In the genomic region with DNA sequence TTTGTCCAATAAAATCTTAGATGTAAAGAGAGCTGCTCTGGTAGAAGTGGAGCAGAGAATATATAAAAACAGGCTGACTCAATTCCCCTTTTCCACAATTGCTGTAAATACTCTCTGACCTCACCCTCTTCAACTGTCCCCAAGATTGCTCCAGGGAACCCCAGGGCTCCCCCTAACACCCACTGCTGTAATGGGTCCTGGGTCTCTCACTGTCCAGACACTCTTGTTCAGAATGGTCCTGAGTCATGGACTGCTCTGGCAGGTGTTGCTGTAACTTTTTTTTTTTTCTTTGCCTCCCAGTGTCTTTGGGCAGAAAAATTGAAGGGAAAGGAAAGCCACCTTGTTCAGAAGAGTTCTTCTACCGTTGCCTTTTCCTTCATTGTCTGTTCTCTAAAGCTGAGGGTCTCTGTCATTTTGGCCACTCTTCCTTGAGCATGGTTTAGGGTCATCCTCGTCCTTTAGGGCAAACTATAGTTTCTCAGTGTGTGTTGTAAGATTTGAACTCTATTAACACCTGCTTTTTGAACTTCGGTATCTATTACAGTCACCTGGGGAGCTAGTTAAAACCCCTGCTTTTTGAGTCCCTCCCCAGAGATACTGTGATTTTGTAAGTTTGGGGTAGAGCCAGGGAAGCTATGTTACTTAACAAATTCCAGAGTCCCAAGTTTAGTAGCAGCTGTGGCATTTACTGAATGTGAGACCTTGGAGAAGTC, we compare ENCODE assay signal across 1 cellular context.
TF ChIP-seq lines count a peak whose summit lies in the region.

No MANE protein-coding gene starts in this region.

TF ChIP-seq in WTC11, 78 proteins besides CTCF, POLR2A, EP300 and RAD21 (continued from another document):
- TF ChIP-seq, protein P1, sequence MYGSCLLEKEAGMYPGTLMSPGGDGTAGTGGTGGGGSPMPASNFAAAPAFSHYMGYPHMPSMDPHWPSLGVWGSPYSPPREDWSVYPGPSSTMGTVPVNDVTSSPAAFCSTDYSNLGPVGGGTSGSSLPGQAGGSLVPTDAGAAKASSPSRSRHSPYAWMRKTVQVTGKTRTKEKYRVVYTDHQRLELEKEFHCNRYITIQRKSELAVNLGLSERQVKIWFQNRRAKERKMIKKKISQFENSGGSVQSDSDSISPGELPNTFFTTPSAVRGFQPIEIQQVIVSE (CRISPR knock-in tag; IDR thresholded peaks at IDR 0.05; ENCODE audit: borderline replicate concordance): no peak
- TF ChIP-seq, protein P2, sequence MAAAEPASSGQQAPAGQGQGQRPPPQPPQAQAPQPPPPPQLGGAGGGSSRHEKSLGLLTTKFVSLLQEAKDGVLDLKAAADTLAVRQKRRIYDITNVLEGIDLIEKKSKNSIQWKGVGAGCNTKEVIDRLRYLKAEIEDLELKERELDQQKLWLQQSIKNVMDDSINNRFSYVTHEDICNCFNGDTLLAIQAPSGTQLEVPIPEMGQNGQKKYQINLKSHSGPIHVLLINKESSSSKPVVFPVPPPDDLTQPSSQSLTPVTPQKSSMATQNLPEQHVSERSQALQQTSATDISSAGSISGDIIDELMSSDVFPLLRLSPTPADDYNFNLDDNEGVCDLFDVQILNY (CRISPR knock-in tag; IDR thresholded peaks at IDR 0.05): no peak
- TF ChIP-seq ZNF263 (CRISPR knock-in tag; IDR thresholded peaks at IDR 0.05; ENCODE audit: low read depth) (no peak), IRF2 (CRISPR knock-in tag; IDR thresholded peaks at IDR 0.05; ENCODE audit: borderline replicate concordance, low read depth) (no peak), ZNF416 (CRISPR knock-in tag; IDR thresholded peaks at IDR 0.05) (no peak), NR1H2 (CRISPR knock-in tag; IDR thresholded peaks at IDR 0.05) (no peak), SMAD4 (CRISPR knock-in tag; IDR thresholded peaks at IDR 0.05) (no peak)
- TF ChIP-seq, protein P3, sequence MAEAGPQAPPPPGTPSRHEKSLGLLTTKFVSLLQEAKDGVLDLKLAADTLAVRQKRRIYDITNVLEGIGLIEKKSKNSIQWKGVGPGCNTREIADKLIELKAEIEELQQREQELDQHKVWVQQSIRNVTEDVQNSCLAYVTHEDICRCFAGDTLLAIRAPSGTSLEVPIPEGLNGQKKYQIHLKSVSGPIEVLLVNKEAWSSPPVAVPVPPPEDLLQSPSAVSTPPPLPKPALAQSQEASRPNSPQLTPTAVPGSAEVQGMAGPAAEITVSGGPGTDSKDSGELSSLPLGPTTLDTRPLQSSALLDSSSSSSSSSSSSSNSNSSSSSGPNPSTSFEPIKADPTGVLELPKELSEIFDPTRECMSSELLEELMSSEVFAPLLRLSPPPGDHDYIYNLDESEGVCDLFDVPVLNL (CRISPR knock-in tag; IDR thresholded peaks at IDR 0.05; ENCODE audit: borderline replicate concordance, low read depth): no peak
- TF ChIP-seq, protein P4, sequence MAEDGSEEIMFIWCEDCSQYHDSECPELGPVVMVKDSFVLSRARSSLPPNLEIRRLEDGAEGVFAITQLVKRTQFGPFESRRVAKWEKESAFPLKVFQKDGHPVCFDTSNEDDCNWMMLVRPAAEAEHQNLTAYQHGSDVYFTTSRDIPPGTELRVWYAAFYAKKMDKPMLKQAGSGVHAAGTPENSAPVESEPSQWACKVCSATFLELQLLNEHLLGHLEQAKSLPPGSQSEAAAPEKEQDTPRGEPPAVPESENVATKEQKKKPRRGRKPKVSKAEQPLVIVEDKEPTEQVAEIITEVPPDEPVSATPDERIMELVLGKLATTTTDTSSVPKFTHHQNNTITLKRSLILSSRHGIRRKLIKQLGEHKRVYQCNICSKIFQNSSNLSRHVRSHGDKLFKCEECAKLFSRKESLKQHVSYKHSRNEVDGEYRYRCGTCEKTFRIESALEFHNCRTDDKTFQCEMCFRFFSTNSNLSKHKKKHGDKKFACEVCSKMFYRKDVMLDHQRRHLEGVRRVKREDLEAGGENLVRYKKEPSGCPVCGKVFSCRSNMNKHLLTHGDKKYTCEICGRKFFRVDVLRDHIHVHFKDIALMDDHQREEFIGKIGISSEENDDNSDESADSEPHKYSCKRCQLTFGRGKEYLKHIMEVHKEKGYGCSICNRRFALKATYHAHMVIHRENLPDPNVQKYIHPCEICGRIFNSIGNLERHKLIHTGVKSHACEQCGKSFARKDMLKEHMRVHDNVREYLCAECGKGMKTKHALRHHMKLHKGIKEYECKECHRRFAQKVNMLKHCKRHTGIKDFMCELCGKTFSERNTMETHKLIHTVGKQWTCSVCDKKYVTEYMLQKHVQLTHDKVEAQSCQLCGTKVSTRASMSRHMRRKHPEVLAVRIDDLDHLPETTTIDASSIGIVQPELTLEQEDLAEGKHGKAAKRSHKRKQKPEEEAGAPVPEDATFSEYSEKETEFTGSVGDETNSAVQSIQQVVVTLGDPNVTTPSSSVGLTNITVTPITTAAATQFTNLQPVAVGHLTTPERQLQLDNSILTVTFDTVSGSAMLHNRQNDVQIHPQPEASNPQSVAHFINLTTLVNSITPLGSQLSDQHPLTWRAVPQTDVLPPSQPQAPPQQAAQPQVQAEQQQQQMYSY (CRISPR knock-in tag; IDR thresholded peaks at IDR 0.05): no peak
